ENCODE assay signal across 14 cellular contexts in genomic region chr13:29922281-29922821, GRCh38.
DNase-seq lines count a peak whose midpoint lies in the region; ATAC-seq, FAIRE-seq and TF ChIP-seq lines count a peak whose summit lies in the region.
"Had no signal": no experiment of that assay in that cellular context is flagged by ENCODE, and none has a peak within 500 bp of the region (broad histone marks: within the 10 kb centered on the region; RNA-seq: fewer than 3 reads in every experiment).

No MANE protein-coding gene starts in this region.

- peak overlapping the region in 1 of 4 donors; percentile 88 for H3K4me3 Mint-ChIP-seq in CD4-positive, CD25-positive, alpha-beta regulatory T cell
- H3K4me3 Mint-ChIP-seq in naive thymus-derived CD4-positive, alpha-beta T cell = no peak overlapping the region

- no peaks in the 10 kb centered on the region for H3K36me3 ChIP-seq in CD4-positive, CD25-positive, alpha-beta regulatory T cell (ENCODE audit: control insufficient read depth, insufficient read depth, low read length)
- H3K36me3 ChIP-seq in esophagus muscularis mucosa = no peaks in the 10 kb centered on the region
- H3K36me3 ChIP-seq in trophoblast cell (ENCODE audit: control insufficient read depth in 1 of 2, insufficient read depth in 2 of 2, low read length in 2 of 2) = no peaks in the 10 kb centered on the region
- H3K36me3 ChIP-seq in naive thymus-derived CD4-positive, alpha-beta T cell (ENCODE audit: control insufficient read depth in 2 of 3, insufficient read depth in 3 of 3, low read length in 3 of 3) = no peaks in the 10 kb centered on the region
- no peaks in the 10 kb centered on the region for H3K36me3 ChIP-seq in ovary
- H3K36me3 ChIP-seq: BE2C had no signal

- H2AK5ac ChIP-seq in trophoblast cell (ENCODE audit: low read length) = peak overlapping the region; percentile 51

- POLR2A ChIA-PET in naive thymus-derived CD4-positive, alpha-beta T cell (lab: Charles Lee) = interaction anchor here (0.9 to 2.1 kb wide), 2 partner anchors 13 to 32 kb away, joined by 4 to 5 read pairs; no protein-coding TSS in a partner anchor

- peaks cover 19% of the 10 kb centered on the region for H3K4me1 ChIP-seq in CD4-positive, CD25-positive, alpha-beta regulatory T cell (ENCODE audit: control insufficient read depth, insufficient read depth, low read length, poor library complexity, severe bottlenecking)
- H3K4me1 ChIP-seq in esophagus muscularis mucosa = peaks cover 27 to 57% (median 48%) of the 10 kb centered on the region in 4 donors
- peaks cover 28 to 31% of the 10 kb centered on the region in 2 experiments for H3K4me1 ChIP-seq in trophoblast cell (ENCODE audit: control insufficient read depth in 1 of 2, insufficient read depth in 2 of 2, low read length in 2 of 2)
- H3K4me1 ChIP-seq in naive thymus-derived CD4-positive, alpha-beta T cell (ENCODE audit: control insufficient read depth in 2 of 2, insufficient read depth in 2 of 2, low read length in 2 of 2) = no peaks in the 10 kb centered on the region
- peaks cover 17% of the 10 kb centered on the region for H3K4me1 ChIP-seq in ovary (ENCODE audit: insufficient read depth)

- no peak overlapping the region for H3K4me2 ChIP-seq in trophoblast cell (ENCODE audit: low read length)

- H3K9ac ChIP-seq in trophoblast cell (ENCODE audit: low read length) = no peak overlapping the region

- H3K4me3 ChIP-seq in CD4-positive, CD25-positive, alpha-beta regulatory T cell (ENCODE audit: low read depth, low read length) = no peak overlapping the region
- H3K4me3 ChIP-seq in esophagus muscularis mucosa = no peak overlapping the region
- H3K4me3 ChIP-seq in trophoblast cell (ENCODE audit: low read depth, low read length) = no peak overlapping the region
- no peak overlapping the region for H3K4me3 ChIP-seq in naive thymus-derived CD4-positive, alpha-beta T cell (ENCODE audit: low read length)
- H3K4me3 ChIP-seq in ovary = no peak overlapping the region
- H3K4me3 ChIP-seq: mucosa of descending colon had no signal

- H3K27ac Mint-ChIP-seq in CD4-positive, CD25-positive, alpha-beta regulatory T cell = peak overlapping the region in 2 of 3 donors; percentile 21 to 39
- peak overlapping the region in 1 of 9 donors; percentile 41 for H3K27ac Mint-ChIP-seq in naive thymus-derived CD4-positive, alpha-beta T cell
- H3K27ac Mint-ChIP-seq: activated T-helper 2 cell treated with anti-CD3 and anti-CD28 coated beads, Interferon-gamma antibody, Interleukin-2, Interleukin-4, amounts not matched to agents 10 μg/mL and 5 μg/mL and 100 μg/mL, durations not matched to agents 14 hours and 24 hours and 36 hours had no signal

- TF ChIP-seq CTCF in esophagus muscularis mucosa (IDR thresholded peaks at IDR 0.05) = no peak
- no peak for TF ChIP-seq CTCF in ovary (IDR thresholded peaks at IDR 0.05)

- no peak overlapping the region for H2AFZ ChIP-seq in trophoblast cell (ENCODE audit: insufficient read depth, low read length, poor library complexity)

- no peak overlapping the region for H3K27ac ChIP-seq in CD4-positive, CD25-positive, alpha-beta regulatory T cell (ENCODE audit: insufficient read depth, low read length, poor library complexity, severe bottlenecking)
- H3K27ac ChIP-seq in esophagus muscularis mucosa (replicated peaks in 1 of 4) (peak overlapping the region; percentile 76 to 92 (median 82)), trophoblast cell (ENCODE audit: low read depth, low read length) (peak overlapping the region; percentile 93), ovary (no peak overlapping the region)
- H3K27ac ChIP-seq in naive thymus-derived CD4-positive, alpha-beta T cell (ENCODE audit: low read depth, low read length) = no peak overlapping the region

- CTCF ChIA-PET in naive thymus-derived CD4-positive, alpha-beta T cell (lab: Charles Lee) = interaction anchor here (0.8 to 4.5 kb wide), 5 partner anchors 14 to 190 kb away, joined by 3 to 35 read pairs (median 6); no protein-coding TSS in a partner anchor

- H2BK120ac ChIP-seq in trophoblast cell (ENCODE audit: insufficient read depth, low read length, poor library complexity) = peak overlapping the region; percentile 78

- intact Hi-C loops in esophagus muscularis mucosa (cut with DNase I) = loop anchor here (5.0 to 10.0 kb wide), 3 partner anchors 75 to 190 kb away; no protein-coding TSS in a partner anchor
- intact Hi-C loops in naive thymus-derived CD4-positive, alpha-beta T cell (cut with micrococcal nuclease) = loop anchor here in 1 of 2 donors (5.0 kb wide), 1 partner anchor 150 kb away; no protein-coding TSS in a partner anchor
- intact Hi-C loops in ovary (cut with DNase I) = loop anchor here in 1 of 4 donors (10.0 kb wide), 1 partner anchor 68 kb away; the partner anchor contains the start of gene UBL3

- peak overlapping the region; percentile 80 for H4K91ac ChIP-seq in trophoblast cell (ENCODE audit: low read depth, low read length)

- peaks cover 14% of the 10 kb centered on the region for H3K27me3 Mint-ChIP-seq in CD4-positive, CD25-positive, alpha-beta regulatory T cell
- peaks cover 0 to 3% (median 0%) of the 10 kb centered on the region in 5 donors for H3K27me3 Mint-ChIP-seq in naive thymus-derived CD4-positive, alpha-beta T cell

- H3K4me1 Mint-ChIP-seq in CD4-positive, CD25-positive, alpha-beta regulatory T cell = peaks cover 12 to 50% (median 33%) of the 10 kb centered on the region in 4 donors
- H3K4me1 Mint-ChIP-seq in naive thymus-derived CD4-positive, alpha-beta T cell = peaks cover 0 to 40% (median 13%) of the 10 kb centered on the region in 7 donors

- peak overlapping the region; percentile 84 for H2BK12ac ChIP-seq in trophoblast cell (ENCODE audit: low read length)

- no peaks in the 10 kb centered on the region for H3K27me3 ChIP-seq in CD4-positive, CD25-positive, alpha-beta regulatory T cell (ENCODE audit: control insufficient read depth, insufficient read depth, low read length)
- no peaks in the 10 kb centered on the region for H3K27me3 ChIP-seq in esophagus muscularis mucosa
- no peaks in the 10 kb centered on the region for H3K27me3 ChIP-seq in trophoblast cell (ENCODE audit: insufficient read depth, low read length)
- no peaks in the 10 kb centered on the region for H3K27me3 ChIP-seq in naive thymus-derived CD4-positive, alpha-beta T cell (ENCODE audit: control insufficient read depth in 2 of 2, insufficient read depth in 2 of 2, low read length in 2 of 2)
- H3K27me3 ChIP-seq in ovary = no peaks in the 10 kb centered on the region
- H3K27me3 ChIP-seq: BE2C had no signal

- TF ChIP-seq EP300 in esophagus muscularis mucosa (IDR thresholded peaks at IDR 0.05) (no peak), ovary (IDR thresholded peaks at IDR 0.05) (no peak)

- 79% methylated on average over 7 of the region's 7 CpGs for WGBS in esophagus muscularis mucosa
- no CpG with 5 or more reads among the region's 7 CpGs for WGBS in trophoblast cell (ENCODE audit: extremely low coverage, insufficient coverage, insufficient read length)
- 78 to 86% (median 85%) methylated on average over 7 of the region's 7 CpGs for WGBS in ovary, 3 donors

- peaks cover 5% of the 10 kb centered on the region for H3K79me2 ChIP-seq in trophoblast cell (ENCODE audit: control insufficient read depth, insufficient read depth, low read length, poor library complexity)

- no peaks in the 10 kb centered on the region for H3K9me3 ChIP-seq in CD4-positive, CD25-positive, alpha-beta regulatory T cell (ENCODE audit: control insufficient read depth in 2 of 2, low read length in 2 of 2)
- H3K9me3 ChIP-seq in esophagus muscularis mucosa = no peaks in the 10 kb centered on the region
- peaks cover 2% of the 10 kb centered on the region for H3K9me3 ChIP-seq in trophoblast cell (ENCODE audit: insufficient read depth, low read depth, low read length)
- no peaks in the 10 kb centered on the region for H3K9me3 ChIP-seq in naive thymus-derived CD4-positive, alpha-beta T cell (ENCODE audit: control insufficient read depth in 2 of 3, low read length in 3 of 3)
- H3K9me3 ChIP-seq in ovary = no peaks in the 10 kb centered on the region
- H3K9me3 ChIP-seq: BE2C, mucosa of descending colon had no signal

- no peak overlapping the region for H3K4ac ChIP-seq in trophoblast cell (ENCODE audit: low read depth, low read length)

- no peaks in the 10 kb centered on the region for H3K36me3 Mint-ChIP-seq in CD4-positive, CD25-positive, alpha-beta regulatory T cell
- peaks cover 0 to 4% (median 0%) of the 10 kb centered on the region in 5 donors for H3K36me3 Mint-ChIP-seq in naive thymus-derived CD4-positive, alpha-beta T cell

- FAIRE-seq in RCC 7860 (lab: Jason Lieb, UNC) = no peak

- peak overlapping the region; percentile 63 for H3K18ac ChIP-seq in trophoblast cell (ENCODE audit: low read length)

- peak overlapping the region; percentile 62 for H3K14ac ChIP-seq in trophoblast cell (ENCODE audit: low read length)

- peak overlapping the region; percentile 79 for H4K8ac ChIP-seq in trophoblast cell (ENCODE audit: low read depth, low read length)

- peaks cover 29% of the 10 kb centered on the region for H3K79me1 ChIP-seq in trophoblast cell (ENCODE audit: low read length)

- no peak overlapping the region for H4K12ac ChIP-seq in trophoblast cell (ENCODE audit: low read depth, low read length)

- no peak overlapping the region for H3K23ac ChIP-seq in trophoblast cell (ENCODE audit: low read length)

- H3K9me3 Mint-ChIP-seq in CD4-positive, CD25-positive, alpha-beta regulatory T cell = no peaks in the 10 kb centered on the region
- peaks cover 0 to 2% (median 0%) of the 10 kb centered on the region in 11 donors for H3K9me3 Mint-ChIP-seq in naive thymus-derived CD4-positive, alpha-beta T cell
- H3K9me3 Mint-ChIP-seq: activated T-helper 2 cell treated with anti-CD3 and anti-CD28 coated beads, Interferon-gamma antibody, Interleukin-2, Interleukin-4, amounts not matched to agents 10 μg/mL and 5 μg/mL and 100 μg/mL, durations not matched to agents 14 hours and 24 hours and 36 hours had no signal

- H2BK5ac ChIP-seq in trophoblast cell (ENCODE audit: low read depth, low read length, poor library complexity) = peak overlapping the region; percentile 89

- no peak for ATAC-seq in CD4-positive, CD25-positive, alpha-beta regulatory T cell (ENCODE audit: low read depth in 2 of 2)
- ATAC-seq in naive thymus-derived CD4-positive, alpha-beta T cell = no peak
- ATAC-seq: mucosa of descending colon had no signal

- no peak for DNase-seq in CD4-positive, CD25-positive, alpha-beta regulatory T cell
- DNase-seq in RCC 7860 (ENCODE audit: low spot score) (peak; percentile 20), esophagus muscularis mucosa (ENCODE audit: extremely low spot score) (no peak), trophoblast cell (no peak), HK-2 (ENCODE audit: unreplicated experiment) (no peak), ovary (no peak)
- DNase-seq in naive thymus-derived CD4-positive, alpha-beta T cell = no peak
- DNase-seq in stimulated activated CD4-positive, alpha-beta T cell treated with anti-CD3 and anti-CD28 coated beads, Interleukin-4, amount 100 ng/mL, for 1 hour = no peak
- DNase-seq: activated CD4-positive, CD25-positive, alpha-beta regulatory T cell treated with anti-CD3 and anti-CD28 coated beads, Interleukin-2, amount 50 U/mL, for 72 hours; BE2C; dermis blood vessel endothelial cell; H7; mucosa of descending colon had no signal

- TF ChIP-seq POLR2A in esophagus muscularis mucosa (IDR thresholded peaks at IDR 0.05; ENCODE audit: low read depth) = no peak
- TF ChIP-seq POLR2A in ovary (IDR thresholded peaks at IDR 0.05) = no peak

Comparison
In these comparisons a context has a peak if more than half of its experiments do, and no peak if none do; other contexts are left out.
1. H3K27ac ChIP-seq: peak in esophagus muscularis mucosa (4 of 4) and trophoblast cell (single experiment); none in CD4-positive, CD25-positive, alpha-beta regulatory T cell (single experiment), naive thymus-derived CD4-positive, alpha-beta T cell (single experiment) and ovary (0 of 2).